1 cellular context compared by ENCODE assay signal in genomic region chr15:63815796-63816533, GRCh38.
TF ChIP-seq lines count a peak whose summit lies in the region.

No MANE protein-coding gene starts in this region.

TF ChIP-seq in A549, 52 proteins besides CTCF, POLR2A, EP300 and RAD21 (continued from another document):
- TF ChIP-seq USF2 (IDR thresholded peaks at IDR 0.05), result no peak
- no peak for TF ChIP-seq ZSCAN20 (CRISPR knock-in tag; IDR thresholded peaks at IDR 0.05)
- no peak for TF ChIP-seq FOSB (CRISPR knock-in tag; IDR thresholded peaks at IDR 0.05)
- no peak for TF ChIP-seq RARB (CRISPR knock-in tag; IDR thresholded peaks at IDR 0.05)
- no peak for TF ChIP-seq POLR2AphosphoS2 (conservative IDR thresholded peaks at IDR 0.05; ENCODE audit: low read length)
- TF ChIP-seq JUNB (IDR thresholded peaks at IDR 0.05), result no peak
